In genomic region chr7:36258510-36259259, GRCh38 we compare ENCODE assay signal across 8 cellular contexts.
DNase-seq lines count a peak whose midpoint lies in the region; ATAC-seq and TF ChIP-seq lines count a peak whose summit lies in the region.
"Not testable (repeated sequence)": the region's sequence is repeated elsewhere in the genome, so short reads cannot be mapped to it uniquely, and the experiment has no call there.

No MANE protein-coding gene starts in this region.

- peak; percentile 36 for DNase-seq in AG09319 (ENCODE audit: extremely low read depth, low read depth)
- DNase-seq in HEK293T (ENCODE audit: extremely low spot score): not testable (repeated sequence)
- peak; percentile 51 for DNase-seq in NCI-H2081 treated with DMSO at 0.1 percent for 48 hours (lab: John Stamatoyannopoulos, UW)
- peak; percentile 87 to 94 (median 91) for DNase-seq in body of pancreas
- DNase-seq in fibroblast of the conjunctiva (ENCODE audit: low read depth): peak; percentile 61
- peak; percentile 97 for DNase-seq in left kidney (ENCODE audit: low read depth, low spot score)
- peak; percentile 83 for DNase-seq in prostate gland (ENCODE audit: low spot score)

- 31 to 53% methylated on average over 12 to 18 of the region's 18 CpGs for WGBS in body of pancreas, 2 donors
- WGBS in prostate gland: 41% methylated on average over 17 of the region's 18 CpGs

- H3K27ac ChIP-seq in body of pancreas: peak overlapping the region in 3 of 4 donors; percentile 46 to 54 (median 54)
- H3K27ac ChIP-seq in prostate gland: not testable (repeated sequence)

- peaks cover 28% of the 10 kb centered on the region for H3K4me1 ChIP-seq in body of pancreas
- peaks cover 32% of the 10 kb centered on the region for H3K4me1 ChIP-seq in prostate gland (replicated peaks)

- not testable (repeated sequence) for H3K4me3 ChIP-seq in body of pancreas, prostate gland

- CTCF ChIA-PET in HEK293T (lab: Yijun Ruan, JAX): not testable (repeated sequence)

- peak; percentile 96 for ATAC-seq in body of pancreas

- not testable (repeated sequence) for TF ChIP-seq CTCF in AG09319 (IDR thresholded peaks at IDR 0.05; ENCODE audit: low read depth, low read length); body of pancreas (IDR thresholded peaks at IDR 0.05); prostate gland (IDR thresholded peaks at IDR 0.05)

- not testable (repeated sequence) for H3K9me3 ChIP-seq in body of pancreas, prostate gland

- POLR2A ChIA-PET in HEK293T (lab: Yijun Ruan, JAX): interaction anchor here (0.6 to 1.1 kb wide), 3 partner anchors 10 to 705 kb away, joined by 3 read pairs; no protein-coding TSS in a partner anchor

- not testable (repeated sequence) for H3K27me3 ChIP-seq in body of pancreas; prostate gland (replicated peaks; ENCODE audit: insufficient read depth)

- intact Hi-C loops in body of pancreas (cut with DNase I); prostate gland (cut with DNase I): not testable (repeated sequence)

- TF ChIP-seq POLR2A in body of pancreas (IDR thresholded peaks at IDR 0.05); prostate gland (IDR thresholded peaks at IDR 0.05): not testable (repeated sequence)

- H3K36me3 ChIP-seq in body of pancreas (replicated peaks in 1 of 2; ENCODE audit: insufficient read depth in 1 of 2, low read depth in 2 of 2); prostate gland: not testable (repeated sequence)

TF ChIP-seq in HEK293T, 16 proteins besides CTCF, POLR2A, EP300 and RAD21:
- peak; percentile 67 for TF ChIP-seq ZNF384 (IDR thresholded peaks at IDR 0.05)

TF ChIP-seq in PFSK-1, 5 proteins besides CTCF, POLR2A, EP300 and RAD21:
- TF ChIP-seq SIN3A (IDR thresholded peaks at IDR 0.05; ENCODE audit: borderline replicate concordance, insufficient read depth, low read length): 0 out of 2 replicates have a peak, but pooled peaks have one; percentile 43
- peak; percentile 35; the same call in 1 of the 2 replicates for TF ChIP-seq TAF1 (IDR thresholded peaks at IDR 0.05; ENCODE audit: borderline replicate concordance, insufficient read depth, low read length)
